In genomic region chr6:148272084-148272483, GRCh38 we compare ENCODE assay signal across 11 cellular contexts.
DNase-seq lines count a peak whose midpoint lies in the region; ATAC-seq lines count a peak whose summit lies in the region.
"Had no signal": no experiment of that assay in that cellular context is flagged by ENCODE, and none has a peak within 500 bp of the region (broad histone marks: within the 10 kb centered on the region; RNA-seq: fewer than 3 reads in every experiment).

No MANE protein-coding gene starts in this region.

- ATAC-seq in sciatic nerve (peak; percentile 43), GM19351 (IDR thresholded peaks at IDR 0.05; ENCODE audit: unreplicated experiment) (no peak)
- ATAC-seq: naive thymus-derived CD4-positive, alpha-beta T cell had no signal

- H3K36me3 ChIP-seq in adipocyte (ENCODE audit: control insufficient read depth, insufficient read depth, low read length, severe bottlenecking), result no peaks in the 10 kb centered on the region

- no peaks in the 10 kb centered on the region for H3K27me3 ChIP-seq in adipocyte (replicated peaks; ENCODE audit: control insufficient read depth, insufficient read depth, low read length)

- peak overlapping the region; percentile 91 for H3K4me3 ChIP-seq in adipocyte (ENCODE audit: low read length)

- H3K9ac ChIP-seq in adipocyte (ENCODE audit: low read length), result peak overlapping the region; percentile 90

- no peaks in the 10 kb centered on the region for H3K9me3 ChIP-seq in adipocyte (ENCODE audit: control insufficient read depth, low read length)

- intact Hi-C loops in sciatic nerve (cut with DNase I), result no loop called here

- peaks cover 42% of the 10 kb centered on the region for H3K4me1 ChIP-seq in adipocyte (ENCODE audit: control insufficient read depth, insufficient read depth, low read length)

- peak; percentile 48 for DNase-seq in H4 (ENCODE audit: low spot score)
- DNase-seq in adipocyte (ENCODE audit: low read depth), result peak; percentile 92
- DNase-seq in globus pallidus (ENCODE audit: low spot score), result peak; percentile 13
- no peak for DNase-seq in sciatic nerve (ENCODE audit: low spot score)
- no peak for DNase-seq in T-helper 2 cell
- DNase-seq in OCI-M2 (lab: John Stamatoyannopoulos, UW; ENCODE audit: unreplicated experiment), result no peak
- no peak for DNase-seq in NCI-H69 (lab: John Stamatoyannopoulos, UW)
- DNase-seq: activated naive CD4-positive, alpha-beta T cell treated with anti-CD3 and anti-CD28 coated beads, Interleukin-2, amount 10 ng/mL, durations not matched to agents 7 days and 5 days; KBM-7; naive thymus-derived CD4-positive, alpha-beta T cell had no signal

Comparison
In these comparisons a context has a peak if more than half of its experiments do, and no peak if none do; other contexts are left out.
1. DNase-seq: peak in H4 (single experiment), adipocyte (single experiment) and globus pallidus (single experiment); none in sciatic nerve (single experiment), T-helper 2 cell (0 of 5), OCI-M2 (single experiment) and NCI-H69 (single experiment).